17 cellular contexts compared by ENCODE assay signal in the genomic region with DNA sequence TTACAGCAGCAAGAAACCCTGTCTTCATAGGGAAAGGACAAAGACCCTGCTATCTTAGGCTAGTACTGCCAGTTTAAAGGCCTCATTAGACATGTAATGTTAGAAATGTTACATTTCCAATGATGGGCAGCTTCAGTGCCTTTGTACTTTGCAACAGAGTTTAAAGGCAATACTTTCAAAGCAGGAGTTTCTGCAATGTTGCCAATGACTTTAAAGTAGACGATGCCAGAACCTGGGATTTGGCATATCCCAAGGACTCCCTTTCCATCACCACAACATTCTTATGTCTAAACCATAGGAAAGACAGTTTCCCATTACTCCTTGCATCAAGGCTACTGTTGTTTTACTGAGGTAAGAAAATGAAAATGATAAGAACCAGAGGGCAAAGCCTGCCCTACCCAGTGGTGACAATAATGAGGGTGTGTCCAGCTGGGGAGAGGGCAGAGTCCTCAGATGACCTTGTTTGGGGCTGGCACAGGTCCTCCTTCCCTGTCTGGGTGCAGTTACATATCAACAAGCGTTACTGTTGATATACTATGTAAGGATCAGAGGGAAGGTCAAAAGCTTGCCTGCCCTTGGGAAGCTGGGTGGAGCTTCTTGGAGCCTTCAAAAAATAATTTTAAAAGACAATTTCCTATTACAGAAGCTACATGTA. TPM values are rescaled to one million over a fixed set of nuclear protein-coding genes. Genes with fewer than 3 reads are reported as not detected.
"Had no signal": no experiment of that assay in that cellular context is flagged by ENCODE, and none has a peak within 500 bp of the region (broad histone marks: within the 10 kb centered on the region; RNA-seq: fewer than 3 reads in every experiment).

No MANE protein-coding gene starts in this region.

- H3K4me3 ChIP-seq: SK-N-MC, smooth muscle cell had no signal

- DNase-seq: activated CD4-positive, alpha-beta T cell treated with anti-CD3 and anti-CD28 coated beads, Interleukin-2, amount 50 U/mL, for 1 hour; activated CD4-positive, CD25-positive, alpha-beta regulatory T cell; activated naive CD4-positive, alpha-beta T cell treated with anti-CD3 and anti-CD28 coated beads, Interleukin-2, amount 50 U/mL, for 16 hours; activated T-cell treated with anti-CD3 and anti-CD28 coated beads for 4 hours; endodermal cell; hypothalamus; retina; T-cell had no signal

- ATAC-seq: stimulated activated memory B cell treated with anti-CD40 and anti-IgM and Interleukin-4, amounts not matched to agents 10 μg/mL and 1 μg/mL and 100 μg/mL, for 72 hours; T-cell had no signal

- H3K27ac ChIP-seq: SK-N-MC had no signal

- H3K4me2 ChIP-seq: smooth muscle cell had no signal

RNA-seq across cellular contexts. Expression of a gene that starts 27.5 kb away (rescaled TPM):
- total RNA-seq: activated CD8-positive, alpha-beta memory T cell treated with anti-CD3 and anti-CD28 coated beads for 36 hours; activated T-helper 2 cell treated with anti-CD3 and anti-CD28 coated beads, Interferon-gamma antibody, Interleukin-2, Interleukin-4, amounts not matched to agents 10 μg/mL and 5 μg/mL and 100 μg/mL, durations not matched to agents 14 hours and 24 hours and 36 hours; endodermal cell; neural crest cell; smooth muscle cell; subcutaneous adipose tissue; T-cell; ureter had no signal
- polyA plus RNA-seq: esophagus, smooth muscle cell had no signal
